11 cellular contexts compared by ENCODE assay signal in the genomic region with DNA sequence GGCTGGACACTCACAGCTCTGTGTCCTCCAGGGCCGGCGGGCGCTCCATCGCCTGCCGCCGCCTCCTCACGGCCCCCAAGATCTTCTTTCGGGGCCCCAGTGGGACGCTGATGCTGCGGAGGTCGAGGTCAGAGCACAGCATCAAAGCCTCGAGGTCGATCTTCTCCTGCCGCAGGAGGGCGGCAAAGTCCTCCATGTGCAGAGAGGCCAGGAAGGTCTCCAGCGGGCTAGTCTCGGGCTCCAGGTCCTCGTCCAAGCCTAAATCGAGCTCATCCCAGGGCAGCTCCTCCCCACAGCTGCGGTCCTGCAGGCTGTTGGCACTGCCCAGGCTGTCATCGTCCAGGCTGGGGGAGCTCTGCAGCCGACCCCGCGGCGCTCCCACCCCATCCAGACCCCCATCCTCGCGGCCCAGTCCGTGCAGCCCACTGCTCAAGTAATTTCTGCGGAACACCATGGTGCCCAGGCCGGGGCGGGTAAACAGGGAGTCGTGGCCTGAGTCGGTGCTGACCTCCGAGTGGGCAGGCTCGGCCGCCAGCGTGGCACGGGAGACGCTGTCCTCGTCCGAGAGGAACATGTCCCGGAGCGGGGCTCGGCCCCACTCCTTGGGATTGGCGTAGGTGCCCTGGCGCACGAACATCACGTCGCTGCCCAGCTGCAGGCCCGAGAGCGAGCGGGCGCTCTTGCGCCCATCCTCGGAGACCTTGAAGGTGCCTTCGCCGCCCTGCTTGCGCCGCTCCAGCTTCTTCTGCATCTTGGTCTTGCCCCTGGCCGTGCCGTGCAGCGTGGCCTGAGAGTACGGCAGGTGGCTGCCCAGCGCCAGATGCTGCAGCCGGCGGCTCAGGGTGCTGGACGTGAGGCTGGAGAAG. TPM values are rescaled to one million over a fixed set of nuclear protein-coding genes. Genes with fewer than 3 reads are reported as not detected.
DNase-seq lines count a peak whose midpoint lies in the region; ATAC-seq and TF ChIP-seq lines count a peak whose summit lies in the region.
"Had no signal": no experiment of that assay in that cellular context is flagged by ENCODE, and none has a peak within 500 bp of the region (broad histone marks: within the 10 kb centered on the region; RNA-seq: fewer than 3 reads in every experiment).

No MANE protein-coding gene starts in this region.

- H3K27me3 ChIP-seq in right lobe of liver = peaks cover 0 to 16% of the 10 kb centered on the region in 2 donors

- no peak for DNase-seq in CD14-positive monocyte (ENCODE audit: low spot score)
- DNase-seq in HCEC 1CT = peak; percentile 36
- DNase-seq in activated CD8-positive, alpha-beta T cell treated with anti-CD3 and anti-CD28 coated beads, Interleukin-2, amount 10 ng/mL, durations not matched to agents 7 days and 5 days = peak; percentile 26
- DNase-seq in right lobe of liver = no peak
- no peak for DNase-seq in dedifferentiated amniotic fluid mesenchymal stem cell (ENCODE audit: extremely low spot score)
- no peak for DNase-seq in NCI-H2227 treated with DMSO at 0.1 percent for 48 hours (lab: John Stamatoyannopoulos, UW)
- DNase-seq: GDM1 had no signal

- no peaks in the 10 kb centered on the region for H3K36me3 ChIP-seq in right lobe of liver
- H3K36me3 ChIP-seq: tibial nerve had no signal

- H3K36me3 Mint-ChIP-seq in CD14-positive monocyte = peaks cover 0 to 3% of the 10 kb centered on the region in 2 donors
- H3K36me3 Mint-ChIP-seq in activated CD8-positive, alpha-beta T cell treated with anti-CD3 and anti-CD28 coated beads, Interleukin-2, amount 10 ng/mL, durations not matched to agents 7 days and 5 days (ENCODE audit: low read depth) = no peaks in the 10 kb centered on the region

- peaks cover 0 to 8% (median 0%) of the 10 kb centered on the region in 7 donors for H3K9me3 Mint-ChIP-seq in CD14-positive monocyte
- no peaks in the 10 kb centered on the region for H3K9me3 Mint-ChIP-seq in activated CD8-positive, alpha-beta T cell treated with anti-CD3 and anti-CD28 coated beads, Interleukin-2, amount 10 ng/mL, durations not matched to agents 7 days and 5 days (ENCODE audit: insufficient read depth)
- H3K9me3 Mint-ChIP-seq: T-helper 2 cell treated with Interferon-gamma antibody and Interleukin-4, amounts not matched to agents 5 μg/mL and 100 μg/mL, for 36 hours had no signal

- H3K4me1 Mint-ChIP-seq in CD14-positive monocyte = peaks cover 42% of the 10 kb centered on the region
- H3K4me1 Mint-ChIP-seq in activated CD8-positive, alpha-beta T cell treated with anti-CD3 and anti-CD28 coated beads, Interleukin-2, amount 10 ng/mL, durations not matched to agents 7 days and 5 days (ENCODE audit: low read depth) = peaks cover 5% of the 10 kb centered on the region

- H3K27ac Mint-ChIP-seq in CD14-positive monocyte = no peak overlapping the region
- H3K27ac Mint-ChIP-seq in activated CD8-positive, alpha-beta T cell treated with anti-CD3 and anti-CD28 coated beads, Interleukin-2, amount 10 ng/mL, durations not matched to agents 7 days and 5 days = no peak overlapping the region
- H3K27ac Mint-ChIP-seq: T-helper 2 cell treated with Interferon-gamma antibody and Interleukin-4, amounts not matched to agents 5 μg/mL and 100 μg/mL, for 36 hours had no signal

- peaks cover 36 to 56% (median 44%) of the 10 kb centered on the region in 3 donors for H3K27me3 Mint-ChIP-seq in CD14-positive monocyte (ENCODE audit: low read depth in 3 of 3)
- peaks cover 23% of the 10 kb centered on the region for H3K27me3 Mint-ChIP-seq in activated CD8-positive, alpha-beta T cell treated with anti-CD3 and anti-CD28 coated beads, Interleukin-2, amount 10 ng/mL, durations not matched to agents 7 days and 5 days (ENCODE audit: low read depth)

- CTCF ChIA-PET in activated CD8-positive, alpha-beta T cell treated with anti-CD3 and anti-CD28 coated beads, Interleukin-2, amount 10 ng/mL, durations not matched to agents 7 days and 5 days (lab: Charles Lee) = interaction anchor here (2.5 to 3.9 kb wide), 2 partner anchors 39 to 41 kb away, joined by 11 to 18 read pairs; no protein-coding TSS in a partner anchor

- 70% methylated on average over 15 of the region's 67 CpGs for WGBS in right lobe of liver (ENCODE audit: insufficient coverage, low coverage, low lambda C conversion rate, missing lambda C conversion rate)

- H3K4me1 ChIP-seq in right lobe of liver = peaks cover 0 to 12% (median 4%) of the 10 kb centered on the region in 4 donors

- H3K4me3 ChIP-seq in right lobe of liver = no peak overlapping the region
- H3K4me3 ChIP-seq: tibial nerve had no signal

- peak; percentile 36 for TF ChIP-seq CTCF in CD14-positive monocyte (IDR thresholded peaks at IDR 0.05)
- peak; percentile 7 to 42 (median 28) for TF ChIP-seq CTCF in right lobe of liver (IDR thresholded peaks at IDR 0.05)

- H3K27ac ChIP-seq in right lobe of liver = no peak overlapping the region
- H3K27ac ChIP-seq: tibial nerve had no signal

- ATAC-seq in activated CD8-positive, alpha-beta T cell treated with anti-CD3 and anti-CD28 coated beads, Interleukin-2, amount 10 ng/mL, durations not matched to agents 7 days and 5 days = no peak
- peak; percentile 18 to 51 (median 42) for ATAC-seq in right lobe of liver
- ATAC-seq in HG03442 (IDR thresholded peaks at IDR 0.05; ENCODE audit: unreplicated experiment) = no peak
- no peak for ATAC-seq in HG02763 (IDR thresholded peaks at IDR 0.05; ENCODE audit: unreplicated experiment)

- TF ChIP-seq POLR2A in right lobe of liver (IDR thresholded peaks at IDR 0.05) = no peak

- no peaks in the 10 kb centered on the region for H3K9me3 ChIP-seq in right lobe of liver
- H3K9me3 ChIP-seq: tibial nerve had no signal

- intact Hi-C loops in CD14-positive monocyte (cut with micrococcal nuclease) (no loop called here), right lobe of liver (cut with DNase I) (loop anchor here in 1 of 2 donors (5.0 kb wide), 1 partner anchor 38 kb away; no protein-coding TSS in a partner anchor)

- POLR2A ChIA-PET in activated CD8-positive, alpha-beta T cell treated with anti-CD3 and anti-CD28 coated beads, Interleukin-2, amount 10 ng/mL, durations not matched to agents 7 days and 5 days (lab: Charles Lee) = no interaction called here

- peak overlapping the region in 1 of 2 donors; percentile 63 for H3K4me3 Mint-ChIP-seq in CD14-positive monocyte
- H3K4me3 Mint-ChIP-seq in activated CD8-positive, alpha-beta T cell treated with anti-CD3 and anti-CD28 coated beads, Interleukin-2, amount 10 ng/mL, durations not matched to agents 7 days and 5 days = no peak overlapping the region
- H3K4me3 Mint-ChIP-seq: T-helper 2 cell treated with Interferon-gamma antibody and Interleukin-4, amounts not matched to agents 5 μg/mL and 100 μg/mL, for 36 hours had no signal

RNA-seq across cellular contexts. Expression of a gene that starts 3.4 kb away (rescaled TPM):
- polyA plus RNA-seq in CD14-positive monocyte = not detected
- not detected for total RNA-seq in activated CD8-positive, alpha-beta T cell treated with anti-CD3 and anti-CD28 coated beads, Interleukin-2, amount 10 ng/mL, durations not matched to agents 7 days and 5 days
- not detected for total RNA-seq in right lobe of liver

RNA-seq across cellular contexts. Expression of a gene that starts 4.4 kb away (rescaled TPM):
- not detected for polyA plus RNA-seq in CD14-positive monocyte
- not detected for total RNA-seq in activated CD8-positive, alpha-beta T cell treated with anti-CD3 and anti-CD28 coated beads, Interleukin-2, amount 10 ng/mL, durations not matched to agents 7 days and 5 days
- total RNA-seq in right lobe of liver = not detected
- total RNA-seq: tibial nerve had no signal

RNA-seq across cellular contexts. Expression of a gene that starts 16.0 kb away (rescaled TPM):
- not detected for polyA plus RNA-seq in CD14-positive monocyte
- total RNA-seq in activated CD8-positive, alpha-beta T cell treated with anti-CD3 and anti-CD28 coated beads, Interleukin-2, amount 10 ng/mL, durations not matched to agents 7 days and 5 days = not detected
- total RNA-seq in right lobe of liver = not detected
- total RNA-seq: tibial nerve had no signal

RNA-seq across cellular contexts. Expression of a gene that starts 26.2 kb away (rescaled TPM):
- not detected for polyA plus RNA-seq in CD14-positive monocyte
- not detected for total RNA-seq in activated CD8-positive, alpha-beta T cell treated with anti-CD3 and anti-CD28 coated beads, Interleukin-2, amount 10 ng/mL, durations not matched to agents 7 days and 5 days
- total RNA-seq in right lobe of liver = 1 to 10 TPM; 2.1 to 6.1 (median 3.7) TPM
- total RNA-seq: tibial nerve had no signal

RNA-seq across cellular contexts. Expression of a gene that starts 46.9 kb away (rescaled TPM):
- polyA plus RNA-seq in CD14-positive monocyte = 1 to 10 TPM; 6.2 to 7.3 TPM
- 10 to 100 TPM; 29.5 to 35.5 TPM for total RNA-seq in activated CD8-positive, alpha-beta T cell treated with anti-CD3 and anti-CD28 coated beads, Interleukin-2, amount 10 ng/mL, durations not matched to agents 7 days and 5 days
- 10 to 100 TPM in 2 of 6 experiments, 1 to 10 TPM in 4; 7.7 to 18.7 (median 8.6) TPM for total RNA-seq in right lobe of liver

Comparison
In these comparisons a context has a peak if more than half of its experiments do, and no peak if none do; other contexts are left out.
1. DNase-seq: peak in HCEC 1CT (single experiment) and activated CD8-positive, alpha-beta T cell treated with anti-CD3 and anti-CD28 coated beads, Interleukin-2, amount 10 ng/mL, durations not matched to agents 7 days and 5 days (single experiment); none in CD14-positive monocyte (single experiment), right lobe of liver (0 of 3), dedifferentiated amniotic fluid mesenchymal stem cell (single experiment) and NCI-H2227 treated with DMSO at 0.1 percent for 48 hours (single experiment).
2. ATAC-seq: peak in right lobe of liver (4 of 4); none in activated CD8-positive, alpha-beta T cell treated with anti-CD3 and anti-CD28 coated beads, Interleukin-2, amount 10 ng/mL, durations not matched to agents 7 days and 5 days (single experiment), HG03442 (single experiment) and HG02763 (single experiment).